21 cellular contexts compared by ENCODE assay signal in genomic region chr2:148568597-148568996, GRCh38.
A peak's percentile ranks its signal among the peaks of the same experiment; 100 is the strongest.
DNase-seq lines count a peak whose midpoint lies in the region; ATAC-seq lines count a peak whose summit lies in the region.
"Had no signal": no experiment of that assay in that cellular context is flagged by ENCODE, and none has a peak within 500 bp of the region (broad histone marks: within the 10 kb centered on the region; RNA-seq: fewer than 3 reads in every experiment).

No MANE protein-coding gene starts in this region.

- H3K36me3 ChIP-seq in GM23248 (ENCODE audit: low read depth): no peaks in the 10 kb centered on the region
- H3K36me3 ChIP-seq: lower lobe of right lung, spleen, thoracic aorta had no signal

- H3F3A ChIP-seq in GM23248 (ENCODE audit: insufficient read depth): no peaks in the 10 kb centered on the region

- no peak overlapping the region for H3K4me3 Mint-ChIP-seq in activated T-cell treated with anti-CD3 and anti-CD28 coated beads, Interleukin-2, amount 50 U/mL, for 4 hours
- no peak overlapping the region for H3K4me3 Mint-ChIP-seq in activated naive CD8-positive, alpha-beta T cell treated with anti-CD3 and anti-CD28 coated beads, Interleukin-2, amount 10 ng/mL, durations not matched to agents 7 days and 5 days
- H3K4me3 Mint-ChIP-seq in natural killer cell treated with Interleukin-12 subunit alpha and Interleukin-12 subunit beta and Interleukin-15 and Interleukin-18, amount 100 ng/mL, for 72 hours: no peak overlapping the region
- H3K4me3 Mint-ChIP-seq: CD14-positive monocyte, GM23338 had no signal

- in situ Hi-C loops in GM23248 (cut with MboI): no loop called here

- H2AFZ ChIP-seq in GM23248: no peak overlapping the region
- H2AFZ ChIP-seq: GM23338, hepatocyte had no signal

- H3K4me1 Mint-ChIP-seq in activated T-cell treated with anti-CD3 and anti-CD28 coated beads, Interleukin-2, amount 50 U/mL, for 4 hours (ENCODE audit: low read depth): peaks cover 8% of the 10 kb centered on the region
- peaks cover 14% of the 10 kb centered on the region for H3K4me1 Mint-ChIP-seq in activated naive CD8-positive, alpha-beta T cell treated with anti-CD3 and anti-CD28 coated beads, Interleukin-2, amount 10 ng/mL, durations not matched to agents 7 days and 5 days
- peaks cover 0 to 11% of the 10 kb centered on the region in 2 donors for H3K4me1 Mint-ChIP-seq in natural killer cell treated with Interleukin-12 subunit alpha and Interleukin-12 subunit beta and Interleukin-15 and Interleukin-18, amount 100 ng/mL, for 72 hours (ENCODE audit: low read depth in 2 of 2)
- H3K4me1 Mint-ChIP-seq: GM23338 had no signal

- no peaks in the 10 kb centered on the region for H3K9me3 ChIP-seq in GM23248 (ENCODE audit: low read depth)
- H3K9me3 ChIP-seq: lower lobe of right lung, spleen, thoracic aorta had no signal

- H3K36me3 Mint-ChIP-seq in activated T-cell treated with anti-CD3 and anti-CD28 coated beads, Interleukin-2, amount 50 U/mL, for 4 hours (ENCODE audit: insufficient read depth): no peaks in the 10 kb centered on the region
- H3K36me3 Mint-ChIP-seq in activated naive CD8-positive, alpha-beta T cell treated with anti-CD3 and anti-CD28 coated beads, Interleukin-2, amount 10 ng/mL, durations not matched to agents 7 days and 5 days: no peaks in the 10 kb centered on the region
- H3K36me3 Mint-ChIP-seq in natural killer cell treated with Interleukin-12 subunit alpha and Interleukin-12 subunit beta and Interleukin-15 and Interleukin-18, amount 100 ng/mL, for 72 hours: no peaks in the 10 kb centered on the region
- H3K36me3 Mint-ChIP-seq: CD14-positive monocyte had no signal

- no peaks in the 10 kb centered on the region for H3K79me2 ChIP-seq in GM23248 (ENCODE audit: insufficient read depth)
- H3K79me2 ChIP-seq: hepatocyte had no signal

- H3K27me3 Mint-ChIP-seq in activated T-cell treated with anti-CD3 and anti-CD28 coated beads, Interleukin-2, amount 50 U/mL, for 4 hours (ENCODE audit: low read depth): no peaks in the 10 kb centered on the region
- H3K27me3 Mint-ChIP-seq in activated naive CD8-positive, alpha-beta T cell treated with anti-CD3 and anti-CD28 coated beads, Interleukin-2, amount 10 ng/mL, durations not matched to agents 7 days and 5 days: peaks cover 2% of the 10 kb centered on the region
- peaks cover 9 to 19% of the 10 kb centered on the region in 2 donors for H3K27me3 Mint-ChIP-seq in natural killer cell treated with Interleukin-12 subunit alpha and Interleukin-12 subunit beta and Interleukin-15 and Interleukin-18, amount 100 ng/mL, for 72 hours

- no peaks in the 10 kb centered on the region for H3K4me1 ChIP-seq in GM23248 (ENCODE audit: insufficient read depth)
- H3K4me1 ChIP-seq: lower lobe of right lung, spleen had no signal

- WGBS in GM23248 (ENCODE audit: low coverage in 1 of 2, low lambda C conversion rate in 2 of 2, missing lambda C conversion rate in 2 of 2), 2 experiments: 66 to 67% methylated on average over 9 of the region's 9 CpGs

- H3K27ac Mint-ChIP-seq in activated naive CD8-positive, alpha-beta T cell treated with anti-CD3 and anti-CD28 coated beads, Interleukin-2, amount 10 ng/mL, durations not matched to agents 7 days and 5 days: no peak overlapping the region
- H3K27ac Mint-ChIP-seq in natural killer cell treated with Interleukin-12 subunit alpha and Interleukin-12 subunit beta and Interleukin-15 and Interleukin-18, amount 100 ng/mL, for 72 hours: no peak overlapping the region
- H3K27ac Mint-ChIP-seq: activated T-helper 2 cell treated with anti-CD3 and anti-CD28 coated beads, Interferon-gamma antibody, Interleukin-2, Interleukin-4, amounts not matched to agents 10 μg/mL and 5 μg/mL and 100 μg/mL, durations not matched to agents 14 hours and 24 hours and 36 hours; GM23338 had no signal

- no peak overlapping the region for H3K9ac ChIP-seq in GM23248

- H3K9me3 Mint-ChIP-seq in activated T-cell treated with anti-CD3 and anti-CD28 coated beads, Interleukin-2, amount 50 U/mL, for 4 hours: no peaks in the 10 kb centered on the region
- H3K9me3 Mint-ChIP-seq in activated naive CD8-positive, alpha-beta T cell treated with anti-CD3 and anti-CD28 coated beads, Interleukin-2, amount 10 ng/mL, durations not matched to agents 7 days and 5 days: peaks cover 1% of the 10 kb centered on the region
- no peaks in the 10 kb centered on the region for H3K9me3 Mint-ChIP-seq in natural killer cell treated with Interleukin-12 subunit alpha and Interleukin-12 subunit beta and Interleukin-15 and Interleukin-18, amount 100 ng/mL, for 72 hours
- H3K9me3 Mint-ChIP-seq: activated T-helper 2 cell treated with anti-CD3 and anti-CD28 coated beads, Interferon-gamma antibody, Interleukin-2, Interleukin-4, amounts not matched to agents 10 μg/mL and 5 μg/mL and 100 μg/mL, durations not matched to agents 14 hours and 24 hours and 36 hours; CD14-positive monocyte had no signal

- no peak overlapping the region for H3K4me2 ChIP-seq in GM23248 (ENCODE audit: unreplicated experiment)
- H3K4me2 ChIP-seq: GM23338, hepatocyte had no signal

- H3K27ac ChIP-seq in GM23248: no peak overlapping the region
- H3K27ac ChIP-seq: hepatocyte, lower lobe of right lung, spleen, thoracic aorta had no signal

- peak; percentile 63 to 82 for ATAC-seq in activated T-cell treated with anti-CD3 and anti-CD28 coated beads, Interleukin-2, amount 50 U/mL, for 4 hours
- ATAC-seq in activated naive CD8-positive, alpha-beta T cell treated with anti-CD3 and anti-CD28 coated beads, Interleukin-2, amount 10 ng/mL, durations not matched to agents 7 days and 5 days (ENCODE audit: low read depth): peak; percentile 70
- peak; percentile 62 to 76 for ATAC-seq in natural killer cell treated with Interleukin-12 subunit alpha and Interleukin-12 subunit beta and Interleukin-15 and Interleukin-18, amount 100 ng/mL, for 72 hours
- no peak for ATAC-seq in HG02938 (IDR thresholded peaks at IDR 0.05; ENCODE audit: unreplicated experiment)
- ATAC-seq: GM12878, GM23338 had no signal

- no peaks in the 10 kb centered on the region for H3K27me3 ChIP-seq in GM23248 (replicated peaks; ENCODE audit: insufficient read depth)
- H3K27me3 ChIP-seq: hepatocyte, spleen had no signal

- no peak for DNase-seq in activated T-cell treated with anti-CD3 and anti-CD28 coated beads, Interleukin-2, amount 50 U/mL, for 4 hours
- DNase-seq in activated T-cell treated with anti-CD3 and anti-CD28 coated beads, Interleukin-2, amount 50 U/mL, for 1 hour: no peak
- DNase-seq in HT1080 (ENCODE audit: low read depth) (peak; percentile 52), GM23248 (no peak), NOMO-1 treated with DMSO at 0.1 percent for 48 hours (lab: John Stamatoyannopoulos, UW; ENCODE audit: unreplicated experiment) (no peak)
- no peak for DNase-seq in activated naive CD8-positive, alpha-beta T cell treated with anti-CD3 and anti-CD28 coated beads, Interleukin-2, amount 10 ng/mL, durations not matched to agents 7 days and 5 days
- no peak for DNase-seq in natural killer cell treated with Interleukin-12 subunit alpha and Interleukin-12 subunit beta and Interleukin-15 and Interleukin-18, amount 100 ng/mL, for 72 hours (ENCODE audit: low spot score)
- DNase-seq: dermis blood vessel endothelial cell, DMS153, lower lobe of right lung, NCI-H1694, NCI-H69, occipital lobe, spleen had no signal

- POLR2A ChIA-PET in activated naive CD8-positive, alpha-beta T cell treated with anti-CD3 and anti-CD28 coated beads, Interleukin-2, amount 10 ng/mL, durations not matched to agents 7 days and 5 days (lab: Charles Lee): no interaction called here

- H3K4me3 ChIP-seq in GM23248: no peak overlapping the region
- H3K4me3 ChIP-seq: GM12878, GM23338, hepatocyte, lower lobe of right lung, spleen, thoracic aorta had no signal

- H3K9me2 ChIP-seq in GM23248 (ENCODE audit: insufficient read depth): no peaks in the 10 kb centered on the region

- H4K20me1 ChIP-seq in GM23248 (ENCODE audit: insufficient read depth): no peaks in the 10 kb centered on the region
